26 cellular contexts compared by ENCODE assay signal in the genomic region with DNA sequence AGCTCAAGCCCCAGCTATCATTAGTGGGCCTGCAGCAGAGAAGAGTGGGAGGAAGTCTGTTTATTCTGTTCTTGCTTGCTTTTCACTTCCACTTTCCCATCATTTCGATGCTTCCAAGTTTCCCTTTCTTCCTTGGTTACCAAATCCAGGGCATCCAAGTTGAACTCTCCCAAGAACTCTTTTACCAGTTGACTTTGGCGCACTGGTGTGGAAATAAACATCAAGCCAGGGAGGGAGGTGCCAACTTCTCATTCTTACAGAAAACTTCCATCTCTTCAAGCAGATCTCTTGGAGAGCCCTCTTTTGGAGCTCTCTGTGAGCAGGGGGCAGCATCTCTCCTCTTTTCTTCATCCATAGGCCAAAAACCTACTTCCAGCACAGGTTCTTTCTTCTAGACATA.
"Had no signal": no experiment of that assay in that cellular context is flagged by ENCODE, and none has a peak within 500 bp of the region (broad histone marks: within the 10 kb centered on the region; RNA-seq: fewer than 3 reads in every experiment).

No MANE protein-coding gene starts in this region.

- H3K4me1 ChIP-seq: left ventricle myocardium inferior, pancreas, prostate gland, stomach, suprapubic skin, transverse colon, upper lobe of left lung, vagina had no signal

- H3K27ac ChIP-seq: left ventricle myocardium inferior, pancreas, prostate gland, skin epidermis, stomach, suprapubic skin, transverse colon, upper lobe of left lung, vagina had no signal

- H3K36me3 ChIP-seq: left ventricle myocardium inferior, pancreas, prostate gland, stomach, suprapubic skin, transverse colon, upper lobe of left lung, vagina had no signal

- DNase-seq: hypothalamus; immature natural killer cell; kidney; left ventricle myocardium inferior; mesendoderm; naive thymus-derived CD4-positive, alpha-beta T cell; pancreas; posterior cingulate gyrus; retina; right cardiac atrium; stimulated activated CD4-positive, alpha-beta T cell treated with anti-CD3 and anti-CD28 coated beads, Interleukin-12 subunit alpha, Interleukin-12 subunit beta, amount 100 ng/mL, for 4 hours; stimulated activated CD4-positive, alpha-beta T cell treated with anti-CD3 and anti-CD28 coated beads, Interleukin-15, amount 100 ng/mL, for 24 hours; stimulated activated CD4-positive, alpha-beta T cell treated with anti-CD3 and anti-CD28 coated beads, Interleukin-2, amount 100 ng/mL, for 24 hours; stimulated activated CD4-positive, alpha-beta T cell treated with anti-CD3 and anti-CD28 coated beads, Interleukin-4, amount 100 ng/mL, for 1 hour; stimulated activated naive B cell treated with anti-CD40 and anti-IgM and Interleukin-4, amounts not matched to agents 10 μg/mL and 1 μg/mL and 100 μg/mL, for 72 hours; stimulated activated naive CD8-positive, alpha-beta T cell treated with anti-CD3 and anti-CD28 coated beads, Interleukin-15, Interleukin-2, amounts not matched to agents 100 U/mL and 50 U/mL, for 24 hours; stomach; transverse colon; upper lobe of left lung had no signal

- H3K27me3 ChIP-seq: pancreas, stomach, suprapubic skin, transverse colon, upper lobe of left lung, vagina had no signal

- ATAC-seq: naive thymus-derived CD4-positive, alpha-beta T cell; natural killer cell treated with Interleukin-12 subunit alpha and Interleukin-12 subunit beta and Interleukin-15 and Interleukin-18, amount 100 ng/mL, for 72 hours; pancreas; right cardiac atrium; sciatic nerve; stimulated activated naive B cell treated with anti-CD40 and anti-IgM and Interleukin-4, amounts not matched to agents 10 μg/mL and 1 μg/mL and 100 μg/mL, for 72 hours; stimulated activated naive CD8-positive, alpha-beta T cell treated with anti-CD3 and anti-CD28 coated beads, Interleukin-15, Interleukin-2, amounts not matched to agents 100 U/mL and 50 U/mL, for 24 hours had no signal

- H3K4me3 ChIP-seq: left ventricle myocardium inferior, lung, pancreas, prostate gland, skin epidermis, stomach, suprapubic skin, transverse colon, upper lobe of left lung, vagina had no signal

- H3K9me3 ChIP-seq: left ventricle myocardium inferior, pancreas, prostate gland, stomach, suprapubic skin, transverse colon, upper lobe of left lung, vagina had no signal
